Comparison of ENCODE assay signal across 14 cellular contexts in the genomic region with DNA sequence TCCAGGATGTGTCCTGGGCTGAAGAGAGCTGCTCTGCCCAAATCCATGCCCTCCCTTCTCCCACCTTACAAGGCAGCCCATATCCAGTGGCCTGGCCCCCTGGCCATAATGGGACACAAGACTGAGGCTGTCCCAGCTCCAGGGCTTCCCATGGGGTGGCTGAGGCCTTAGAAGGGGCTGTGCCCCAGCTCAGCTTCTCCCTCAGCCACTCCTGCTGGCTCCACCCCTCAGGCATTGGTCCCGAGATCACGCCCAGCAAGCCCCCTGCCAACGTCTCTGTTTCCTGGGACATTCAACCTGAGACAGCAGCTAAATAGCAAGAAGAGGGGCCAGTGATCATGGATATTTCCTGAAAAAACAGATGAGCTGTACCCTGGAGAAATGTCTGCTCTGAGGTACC. TPM values are rescaled to one million over a fixed set of nuclear protein-coding genes. Genes with fewer than 3 reads are reported as not detected.
DNase-seq lines count a peak whose midpoint lies in the region; ATAC-seq and TF ChIP-seq lines count a peak whose summit lies in the region.
"Had no signal": no experiment of that assay in that cellular context is flagged by ENCODE, and none has a peak within 500 bp of the region (broad histone marks: within the 10 kb centered on the region; RNA-seq: fewer than 3 reads in every experiment).

No MANE protein-coding gene starts in this region.

- peaks cover 11% of the 10 kb centered on the region for H3K27me3 Mint-ChIP-seq in T-helper 1 cell treated with Interleukin-12 subunit alpha and Interleukin-12 subunit beta and Interleukin-4 antibody, amounts not matched to agents 30 μg/mL and 1 μg/mL, for 36 hours (ENCODE audit: low read depth)
- peaks cover 13% of the 10 kb centered on the region for H3K27me3 Mint-ChIP-seq in WTC11 (ENCODE audit: low read depth)

- H3K4me1 Mint-ChIP-seq in T-helper 1 cell treated with Interleukin-12 subunit alpha and Interleukin-12 subunit beta and Interleukin-4 antibody, amounts not matched to agents 30 μg/mL and 1 μg/mL, for 36 hours (ENCODE audit: low read depth), result peaks cover 21% of the 10 kb centered on the region
- peaks cover 15% of the 10 kb centered on the region for H3K4me1 Mint-ChIP-seq in WTC11

- ATAC-seq in right cardiac atrium (no peak), left ventricle myocardium superior (no peak), WTC11 (peak; percentile 38), HG03442 (IDR thresholded peaks at IDR 0.05; ENCODE audit: unreplicated experiment) (no peak)

- H3K4me1 ChIP-seq in right cardiac atrium (ENCODE audit: control insufficient read depth, insufficient read depth, low read length) (peaks cover 1% of the 10 kb centered on the region), sigmoid colon (peaks cover 0 to 6% (median 5%) of the 10 kb centered on the region in 4 donors)

- H3K27me3 ChIP-seq in right cardiac atrium (ENCODE audit: control insufficient read depth, insufficient read depth) (no peaks in the 10 kb centered on the region), sigmoid colon (no peaks in the 10 kb centered on the region)

- H3K9me3 ChIP-seq in right cardiac atrium (ENCODE audit: control insufficient read depth, low read length) (no peaks in the 10 kb centered on the region), sigmoid colon (no peaks in the 10 kb centered on the region)

- H3K4me3 Mint-ChIP-seq in T-helper 1 cell treated with Interleukin-12 subunit alpha and Interleukin-12 subunit beta and Interleukin-4 antibody, amounts not matched to agents 30 μg/mL and 1 μg/mL, for 36 hours, result no peak overlapping the region
- no peak overlapping the region for H3K4me3 Mint-ChIP-seq in WTC11
- H3K4me3 Mint-ChIP-seq: CD4-positive, CD25-positive, alpha-beta regulatory T cell; H9 had no signal

- CTCF ChIA-PET in WTC11 (lab: Charles Lee), result interaction anchor here (0.8 to 4.0 kb wide), 13 partner anchors 25 to 254 kb away, joined by 3 to 40 read pairs (median 7); a partner anchor contains a TSS

- TF ChIP-seq CTCF in WTC11 (IDR thresholded peaks at IDR 0.05), result no peak
- no peak for TF ChIP-seq CTCF in sigmoid colon (IDR thresholded peaks at IDR 0.05)

- intact Hi-C loops in right cardiac atrium (cut with DNase I) (loop anchor here in 3 of 4 donors (5.0 kb wide), 2 partner anchors 112 to 172 kb away; no protein-coding TSS in a partner anchor), left ventricle myocardium superior (cut with micrococcal nuclease) (loop anchor here (5.0 to 10.0 kb wide), 2 partner anchors 112 to 175 kb away; no protein-coding TSS in a partner anchor), sigmoid colon (cut with DNase I) (no loop called here)

- TF ChIP-seq EP300 in sigmoid colon (IDR thresholded peaks at IDR 0.05), result no peak

- no peak for TF ChIP-seq POLR2A in sigmoid colon (IDR thresholded peaks at IDR 0.05)

- DNase-seq in T-helper 1 cell (no peak), right cardiac atrium (peak in 2 of 3 donors; percentile 14 to 28), left ventricle myocardium superior (no peak), WTC11 (ENCODE audit: low spot score) (peak; percentile 32), sigmoid colon (peak; percentile 62), NCI-H1436 (lab: John Stamatoyannopoulos, UW) (no peak)
- DNase-seq: DMS53, GF-D8, H9 had no signal

- 40% methylated on average over 3 of the region's 3 CpGs for WGBS in right cardiac atrium
- 42 to 56% methylated on average over 3 of the region's 3 CpGs for WGBS in sigmoid colon, 2 donors

- POLR2A ChIA-PET in WTC11 (lab: Charles Lee), result no interaction called here

- no peaks in the 10 kb centered on the region for H3K9me3 Mint-ChIP-seq in T-helper 1 cell treated with Interleukin-12 subunit alpha and Interleukin-12 subunit beta and Interleukin-4 antibody, amounts not matched to agents 30 μg/mL and 1 μg/mL, for 36 hours
- H3K9me3 Mint-ChIP-seq in WTC11, result no peaks in the 10 kb centered on the region
- H3K9me3 Mint-ChIP-seq: H9 had no signal

- no peak overlapping the region for H3K4me3 ChIP-seq in right cardiac atrium (ENCODE audit: low read length)
- no peak overlapping the region for H3K4me3 ChIP-seq in sigmoid colon

- peak overlapping the region; percentile 49 for H3K27ac Mint-ChIP-seq in T-helper 1 cell treated with Interleukin-12 subunit alpha and Interleukin-12 subunit beta and Interleukin-4 antibody, amounts not matched to agents 30 μg/mL and 1 μg/mL, for 36 hours
- no peak overlapping the region for H3K27ac Mint-ChIP-seq in WTC11
- H3K27ac Mint-ChIP-seq: H9 had no signal

- H3K36me3 ChIP-seq in sigmoid colon, result no peaks in the 10 kb centered on the region

- H3K36me3 Mint-ChIP-seq in T-helper 1 cell treated with Interleukin-12 subunit alpha and Interleukin-12 subunit beta and Interleukin-4 antibody, amounts not matched to agents 30 μg/mL and 1 μg/mL, for 36 hours (ENCODE audit: low read depth), result no peaks in the 10 kb centered on the region
- H3K36me3 Mint-ChIP-seq in WTC11, result no peaks in the 10 kb centered on the region
- H3K36me3 Mint-ChIP-seq: CD4-positive, CD25-positive, alpha-beta regulatory T cell had no signal

- H3K27ac ChIP-seq in right cardiac atrium (ENCODE audit: low read length) (no peak overlapping the region), sigmoid colon (no peak overlapping the region)
- H3K27ac ChIP-seq: 22Rv1, HL-60 had no signal

TF ChIP-seq in WTC11, 78 proteins besides CTCF, POLR2A, EP300 and RAD21 (continues in another document):
- TF ChIP-seq, protein P1, sequence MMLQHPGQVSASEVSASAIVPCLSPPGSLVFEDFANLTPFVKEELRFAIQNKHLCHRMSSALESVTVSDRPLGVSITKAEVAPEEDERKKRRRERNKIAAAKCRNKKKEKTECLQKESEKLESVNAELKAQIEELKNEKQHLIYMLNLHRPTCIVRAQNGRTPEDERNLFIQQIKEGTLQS (CRISPR knock-in tag; conservative IDR thresholded peaks at IDR 0.05), result no peak
- TF ChIP-seq CBFB (CRISPR knock-in tag; IDR thresholded peaks at IDR 0.05; ENCODE audit: low read depth) (no peak), ZNF263 (CRISPR knock-in tag; IDR thresholded peaks at IDR 0.05; ENCODE audit: low read depth) (no peak), KAT7 (CRISPR knock-in tag; IDR thresholded peaks at IDR 0.05; ENCODE audit: borderline replicate concordance) (no peak), SMAD4 (CRISPR knock-in tag; IDR thresholded peaks at IDR 0.05) (no peak), GRHL2 (CRISPR knock-in tag; IDR thresholded peaks at IDR 0.05; ENCODE audit: insufficient replicate concordance, severe bottlenecking) (no peak), SP1 (CRISPR knock-in tag; conservative IDR thresholded peaks at IDR 0.05) (no peak), NR2C2 (CRISPR knock-in tag; IDR thresholded peaks at IDR 0.05) (no peak), NFYB (CRISPR knock-in tag; conservative IDR thresholded peaks at IDR 0.05; ENCODE audit: low read depth) (no peak), GTF2I (CRISPR knock-in tag; conservative IDR thresholded peaks at IDR 0.05) (no peak)
- TF ChIP-seq, protein P2, sequence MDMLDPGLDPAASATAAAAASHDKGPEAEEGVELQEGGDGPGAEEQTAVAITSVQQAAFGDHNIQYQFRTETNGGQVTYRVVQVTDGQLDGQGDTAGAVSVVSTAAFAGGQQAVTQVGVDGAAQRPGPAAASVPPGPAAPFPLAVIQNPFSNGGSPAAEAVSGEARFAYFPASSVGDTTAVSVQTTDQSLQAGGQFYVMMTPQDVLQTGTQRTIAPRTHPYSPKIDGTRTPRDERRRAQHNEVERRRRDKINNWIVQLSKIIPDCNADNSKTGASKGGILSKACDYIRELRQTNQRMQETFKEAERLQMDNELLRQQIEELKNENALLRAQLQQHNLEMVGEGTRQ (CRISPR knock-in tag; IDR thresholded peaks at IDR 0.05), result no peak
- TF ChIP-seq, protein P3, sequence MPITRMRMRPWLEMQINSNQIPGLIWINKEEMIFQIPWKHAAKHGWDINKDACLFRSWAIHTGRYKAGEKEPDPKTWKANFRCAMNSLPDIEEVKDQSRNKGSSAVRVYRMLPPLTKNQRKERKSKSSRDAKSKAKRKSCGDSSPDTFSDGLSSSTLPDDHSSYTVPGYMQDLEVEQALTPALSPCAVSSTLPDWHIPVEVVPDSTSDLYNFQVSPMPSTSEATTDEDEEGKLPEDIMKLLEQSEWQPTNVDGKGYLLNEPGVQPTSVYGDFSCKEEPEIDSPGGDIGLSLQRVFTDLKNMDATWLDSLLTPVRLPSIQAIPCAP (CRISPR knock-in tag; IDR thresholded peaks at IDR 0.05), result no peak
- TF ChIP-seq, protein P4, sequence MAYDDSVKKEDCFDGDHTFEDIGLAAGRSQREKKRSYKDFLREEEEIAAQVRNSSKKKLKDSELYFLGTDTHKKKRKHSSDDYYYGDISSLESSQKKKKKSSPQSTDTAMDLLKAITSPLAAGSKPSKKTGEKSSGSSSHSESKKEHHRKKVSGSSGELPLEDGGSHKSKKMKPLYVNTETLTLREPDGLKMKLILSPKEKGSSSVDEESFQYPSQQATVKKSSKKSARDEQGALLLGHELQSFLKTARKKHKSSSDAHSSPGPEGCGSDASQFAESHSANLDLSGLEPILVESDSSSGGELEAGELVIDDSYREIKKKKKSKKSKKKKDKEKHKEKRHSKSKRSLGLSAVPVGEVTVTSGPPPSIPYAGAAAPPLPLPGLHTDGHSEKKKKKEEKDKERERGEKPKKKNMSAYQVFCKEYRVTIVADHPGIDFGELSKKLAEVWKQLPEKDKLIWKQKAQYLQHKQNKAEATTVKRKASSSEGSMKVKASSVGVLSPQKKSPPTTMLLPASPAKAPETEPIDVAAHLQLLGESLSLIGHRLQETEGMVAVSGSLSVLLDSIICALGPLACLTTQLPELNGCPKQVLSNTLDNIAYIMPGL (CRISPR knock-in tag; IDR thresholded peaks at IDR 0.05), result no peak

RNA-seq across cellular contexts. Expression of a gene that starts 43.3 kb away (rescaled TPM):
- 10 to 100 TPM; 25.1 to 32.0 (median 28.1) TPM for total RNA-seq in right cardiac atrium
- 26.8 TPM for polyA plus RNA-seq in right cardiac atrium
- total RNA-seq in left ventricle myocardium superior, result 37.3 TPM
- 12.9 to 16.0 TPM (median 14.8 TPM) in 3 replicates for total RNA-seq in WTC11 (2021)
- 10 to 100 TPM in 1 of 4 donors, 1 to 10 TPM in 3; 9.1 to 16.6 (median 9.5) TPM for total RNA-seq in sigmoid colon
- 100 to 1,000 TPM in 1 of 3 donors, 10 to 100 TPM in 2; 40.8 to 144 (median 59.4) TPM for polyA plus RNA-seq in sigmoid colon

Comparison
In these comparisons a context has a peak if more than half of its experiments do, and no peak if none do; other contexts are left out.
1. DNase-seq: peak in right cardiac atrium (2 of 3), WTC11 (single experiment) and sigmoid colon (single experiment); none in T-helper 1 cell (0 of 5), left ventricle myocardium superior (single experiment) and NCI-H1436 (single experiment).